8 cellular contexts compared by ENCODE assay signal in the genomic region with DNA sequence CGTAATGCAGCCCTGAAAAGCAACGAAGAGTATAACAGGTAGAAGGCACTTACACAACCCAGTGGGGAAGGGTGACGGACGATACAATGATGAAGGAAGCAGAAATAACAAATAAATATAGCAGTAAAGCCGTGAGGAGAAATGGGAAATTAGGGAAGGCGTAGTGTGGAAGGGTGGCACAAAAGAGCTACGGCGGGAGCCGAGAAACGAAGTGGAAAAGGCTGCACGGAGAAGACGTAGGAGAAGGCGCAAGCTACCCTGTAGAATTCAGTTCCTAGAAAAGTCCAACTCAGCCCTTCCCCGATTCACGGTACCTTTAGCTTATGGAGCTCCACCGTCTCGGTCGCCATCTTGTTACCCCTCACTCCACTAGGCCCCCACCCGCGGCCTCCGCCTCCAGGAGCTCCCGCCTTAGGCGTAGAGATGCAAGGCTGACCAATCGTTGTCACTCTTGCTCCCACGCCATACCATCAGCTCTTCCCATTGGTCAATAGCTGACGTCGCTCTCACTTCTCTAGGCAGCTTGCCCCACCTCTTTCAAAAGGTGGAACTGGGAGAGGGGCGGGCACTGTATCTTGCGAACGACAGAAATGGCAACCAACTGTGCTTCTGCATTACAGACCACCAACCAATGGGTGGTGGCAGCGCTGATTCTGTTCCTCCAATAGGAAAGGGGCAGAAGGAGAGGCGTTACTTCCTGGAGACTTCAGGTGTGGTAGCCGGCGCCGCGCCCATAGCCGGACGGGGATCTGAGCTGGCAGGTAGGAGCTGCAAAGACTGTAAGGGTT.
DNase-seq lines count a peak whose midpoint lies in the region; ATAC-seq, FAIRE-seq and TF ChIP-seq lines count a peak whose summit lies in the region.

A gene with protein sequence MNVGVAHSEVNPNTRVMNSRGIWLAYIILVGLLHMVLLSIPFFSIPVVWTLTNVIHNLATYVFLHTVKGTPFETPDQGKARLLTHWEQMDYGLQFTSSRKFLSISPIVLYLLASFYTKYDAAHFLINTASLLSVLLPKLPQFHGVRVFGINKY (plus strand): TSS at position 690 of the 788 bp plus-strand sequence. CDS start 959 bp downstream, outside the sequence.
A gene with protein sequence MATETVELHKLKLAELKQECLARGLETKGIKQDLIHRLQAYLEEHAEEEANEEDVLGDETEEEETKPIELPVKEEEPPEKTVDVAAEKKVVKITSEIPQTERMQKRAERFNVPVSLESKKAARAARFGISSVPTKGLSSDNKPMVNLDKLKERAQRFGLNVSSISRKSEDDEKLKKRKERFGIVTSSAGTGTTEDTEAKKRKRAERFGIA (minus strand): TSS at position 373 of the 788 bp plus-strand sequence. CDS start 23 bp downstream, at position 350.

- 0 out of 2 replicates have a peak, but pooled peaks cover 5% of the 10 kb centered on the region for H3F3A ChIP-seq in MM.1S (ENCODE audit: insufficient read depth, low read length)

- H3K9me3 ChIP-seq in MM.1S (replicated peaks; ENCODE audit: insufficient read depth, low read length), result no peaks in the 10 kb centered on the region

- peaks cover 8% of the 10 kb centered on the region for H3K4me1 ChIP-seq in MM.1S (ENCODE audit: low read length)

- peak within 1 kb of the TSS; percentile 84 for H3K9ac ChIP-seq in MM.1S (ENCODE audit: low read length)

- H3K36me3 Mint-ChIP-seq in nephron progenitor cell (ENCODE audit: low read depth), result peaks cover 38% of the 10 kb centered on the region

- no peak within 1 kb of the TSS for H3K4me3 Mint-ChIP-seq in nephron progenitor cell
- no peak within 1 kb of the TSS for H3K4me3 Mint-ChIP-seq in stimulated activated naive CD8-positive, alpha-beta T cell treated with anti-CD3 and anti-CD28 coated beads, Interleukin-15, amount 100 ng/mL, for 72 hours

- no peaks in the 10 kb centered on the region for H3K27me3 ChIP-seq in MM.1S (replicated peaks; ENCODE audit: insufficient read depth, low read length)

- H3K36me3 ChIP-seq in MM.1S (replicated peaks; ENCODE audit: insufficient read depth, low read length), result peaks cover 6% of the 10 kb centered on the region; the same call in 1 of the 2 replicates

- H3K27ac Mint-ChIP-seq in nephron progenitor cell, result peak within 1 kb of the TSS; percentile 17
- H3K27ac Mint-ChIP-seq in stimulated activated naive CD8-positive, alpha-beta T cell treated with anti-CD3 and anti-CD28 coated beads, Interleukin-15, amount 100 ng/mL, for 72 hours, result peak within 1 kb of the TSS in 1 of 2 donors; percentile 35

- H3K4me2 ChIP-seq in MM.1S (ENCODE audit: low read depth, low read length), result peak within 1 kb of the TSS; percentile 95

- H3K4me3 ChIP-seq in MM.1S (ENCODE audit: low read length), result peak within 1 kb of the TSS; percentile 94

- peak; percentile 99 for FAIRE-seq in G401.6 (lab: Jason Lieb, UNC)

- TF ChIP-seq CTCF in MM.1S (IDR thresholded peaks at IDR 0.05; ENCODE audit: low read length), result no peak
- no peak for TF ChIP-seq CTCF in nephron progenitor cell (IDR thresholded peaks at IDR 0.05)

- H3K27ac ChIP-seq in MM.1S (ENCODE audit: low read length), result peak within 1 kb of the TSS; percentile 43; the same call in 1 of the 2 replicates

- H4K20me1 ChIP-seq in MM.1S (ENCODE audit: insufficient read depth, low read length), result peaks cover 1% of the 10 kb centered on the region; the same call in 1 of the 2 replicates

- H3K27me3 Mint-ChIP-seq in nephron progenitor cell (ENCODE audit: low read depth, poor library complexity), result no peaks in the 10 kb centered on the region
- H3K27me3 Mint-ChIP-seq in stimulated activated naive CD8-positive, alpha-beta T cell treated with anti-CD3 and anti-CD28 coated beads, Interleukin-15, amount 100 ng/mL, for 72 hours, result no peaks in the 10 kb centered on the region

- H2AFZ ChIP-seq in MM.1S (ENCODE audit: low read length), result peak within 1 kb of the TSS; percentile 69

- H3K9me3 Mint-ChIP-seq in nephron progenitor cell, result no peaks in the 10 kb centered on the region
- no peaks in the 10 kb centered on the region for H3K9me3 Mint-ChIP-seq in stimulated activated naive CD8-positive, alpha-beta T cell treated with anti-CD3 and anti-CD28 coated beads, Interleukin-15, amount 100 ng/mL, for 72 hours

- peaks cover 76% of the 10 kb centered on the region for H3K79me2 ChIP-seq in MM.1S (ENCODE audit: low read length)

- DNase-seq in HCEC 1CT (peak; percentile 100), MM.1S (peak; percentile 100), SHP77 treated with DMSO at 0.1 percent for 48 hours (lab: John Stamatoyannopoulos, UW) (peak; percentile 99), fibroblast of the conjunctiva (ENCODE audit: low read depth) (peak; percentile 99), nephron progenitor cell (peak; percentile 90)
- DNase-seq in activated effector memory CD4-positive, alpha-beta T cell treated with anti-CD3 and anti-CD28 coated beads, Interleukin-2, amount 50 U/mL, for 16 hours, result peak; percentile 98
- DNase-seq in stimulated activated naive CD8-positive, alpha-beta T cell treated with anti-CD3 and anti-CD28 coated beads, Interleukin-15, amount 100 ng/mL, for 72 hours, result peak; percentile 95 to 99

- H3K9me2 ChIP-seq in MM.1S (replicated peaks; ENCODE audit: insufficient read depth, low read length), result no peaks in the 10 kb centered on the region

- ATAC-seq in stimulated activated naive CD8-positive, alpha-beta T cell treated with anti-CD3 and anti-CD28 coated beads, Interleukin-15, amount 100 ng/mL, for 72 hours, result peak; percentile 97

- peaks cover 38% of the 10 kb centered on the region for H3K4me1 Mint-ChIP-seq in nephron progenitor cell
- H3K4me1 Mint-ChIP-seq in stimulated activated naive CD8-positive, alpha-beta T cell treated with anti-CD3 and anti-CD28 coated beads, Interleukin-15, amount 100 ng/mL, for 72 hours, result peaks cover 56% of the 10 kb centered on the region

Comparison
In these comparisons a context has a peak if more than half of its experiments do, and no peak if none do; other contexts are left out.
1. Peak in every context shown above with its lines: DNase-seq, ATAC-seq, H3K4me3 ChIP-seq and H3K27ac ChIP-seq.